Comparison of ENCODE assay signal across 8 cellular contexts in the genomic region with DNA sequence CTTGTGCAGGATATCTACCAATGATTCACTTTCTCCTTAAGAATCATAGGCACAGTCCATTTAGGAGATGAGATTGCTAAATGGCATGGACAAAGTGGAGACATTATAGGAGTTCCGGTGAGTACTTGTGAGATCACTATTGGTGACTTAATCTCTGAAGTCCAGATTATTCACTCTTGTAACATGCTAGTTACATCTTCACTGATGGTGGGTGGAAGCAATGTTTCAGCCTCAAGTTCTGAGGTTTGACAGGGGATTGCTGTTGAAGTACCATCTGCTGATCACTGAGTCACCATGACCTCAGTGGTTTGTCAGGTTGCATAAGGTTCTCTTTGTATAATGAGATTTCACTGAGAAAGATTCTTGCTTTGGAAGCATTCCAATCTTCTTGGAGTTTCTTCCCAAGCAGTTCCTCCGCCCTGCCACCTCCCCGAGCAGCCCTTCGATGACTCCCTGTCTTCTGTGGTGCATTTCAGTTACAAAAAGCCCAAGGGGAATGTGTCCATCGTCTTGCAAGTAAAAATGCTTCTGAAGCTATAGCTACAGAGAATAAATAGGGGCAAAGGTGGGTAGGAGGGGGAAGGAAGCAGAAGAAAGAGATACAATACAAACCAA.
DNase-seq lines count a peak whose midpoint lies in the region; ATAC-seq and TF ChIP-seq lines count a peak whose summit lies in the region.
"Not testable (repeated sequence)": the region's sequence is repeated elsewhere in the genome, so short reads cannot be mapped to it uniquely, and the experiment has no call there.

No MANE protein-coding gene starts in this region.

- not testable (repeated sequence) for H3K9me3 ChIP-seq in right atrium auricular region, upper lobe of right lung

- peak; percentile 87 for ATAC-seq in SK-N-SH treated with all-trans-retinoic acid at 6 μM for 48 hours
- ATAC-seq in activated CD8-positive, alpha-beta T cell treated with anti-CD3 and anti-CD28 coated beads for 36 hours: peak; percentile 91
- peak; percentile 91 to 96 for ATAC-seq in activated naive CD4-positive, alpha-beta T cell treated with anti-CD3 and anti-CD28 coated beads, Interleukin-2, amount 50 U/mL, for 72 hours
- ATAC-seq in foreskin keratinocyte: peak; percentile 94
- ATAC-seq in omental fat pad (ENCODE audit: low FRiP score): peak; percentile 84
- peak; percentile 76 for ATAC-seq in upper lobe of right lung

- H3K4me1 Mint-ChIP-seq in HFFc6 (ENCODE audit: low read depth): peaks cover 12% of the 10 kb centered on the region
- H3K4me1 Mint-ChIP-seq in activated CD8-positive, alpha-beta T cell treated with anti-CD3 and anti-CD28 coated beads for 36 hours (ENCODE audit: low read depth): peaks cover 14% of the 10 kb centered on the region

- not testable (repeated sequence) for H3K27me3 Mint-ChIP-seq in HFFc6 (ENCODE audit: insufficient read depth); activated CD8-positive, alpha-beta T cell treated with anti-CD3 and anti-CD28 coated beads for 36 hours

- not testable (repeated sequence) for H3K27me3 ChIP-seq in foreskin keratinocyte, right atrium auricular region, upper lobe of right lung

- not testable (repeated sequence) for H3K9me3 Mint-ChIP-seq in HFFc6; activated CD8-positive, alpha-beta T cell treated with anti-CD3 and anti-CD28 coated beads for 36 hours; activated naive CD4-positive, alpha-beta T cell treated with anti-CD3 and anti-CD28 coated beads, Interleukin-2, amount 50 U/mL, for 72 hours

- H3K4me3 Mint-ChIP-seq in HFFc6; activated CD8-positive, alpha-beta T cell treated with anti-CD3 and anti-CD28 coated beads for 36 hours: not testable (repeated sequence)

- POLR2A ChIA-PET in activated CD8-positive, alpha-beta T cell treated with anti-CD3 and anti-CD28 coated beads for 36 hours (lab: Charles Lee): not testable (repeated sequence)

- not testable (repeated sequence) for H3K36me3 ChIP-seq in right atrium auricular region, upper lobe of right lung

- H3K27ac Mint-ChIP-seq in HFFc6; activated CD8-positive, alpha-beta T cell treated with anti-CD3 and anti-CD28 coated beads for 36 hours; activated naive CD4-positive, alpha-beta T cell treated with anti-CD3 and anti-CD28 coated beads, Interleukin-2, amount 50 U/mL, for 72 hours: not testable (repeated sequence)

- H3K4me1 ChIP-seq in foreskin keratinocyte, right atrium auricular region, upper lobe of right lung: not testable (repeated sequence)

- DNase-seq in HFFc6 (peak; percentile 91), right atrium auricular region (ENCODE audit: low spot score) (peak; percentile 59)
- not testable (repeated sequence) for DNase-seq in activated CD8-positive, alpha-beta T cell treated with anti-CD3 and anti-CD28 coated beads for 36 hours; activated naive CD4-positive, alpha-beta T cell treated with anti-CD3 and anti-CD28 coated beads, Interleukin-2, amount 50 U/mL, for 72 hours (ENCODE audit: low spot score in 2 of 2); foreskin keratinocyte; omental fat pad (ENCODE audit: low spot score); upper lobe of right lung

- TF ChIP-seq CTCF in HFFc6 (IDR thresholded peaks at IDR 0.05); activated CD8-positive, alpha-beta T cell treated with anti-CD3 and anti-CD28 coated beads for 36 hours (IDR thresholded peaks at IDR 0.05); foreskin keratinocyte (conservative IDR thresholded peaks at IDR 0.05); right atrium auricular region (IDR thresholded peaks at IDR 0.05); omental fat pad (IDR thresholded peaks at IDR 0.05); upper lobe of right lung (IDR thresholded peaks at IDR 0.05): not testable (repeated sequence)

- intact Hi-C loops in activated CD8-positive, alpha-beta T cell treated with anti-CD3 and anti-CD28 coated beads for 36 hours (cut with micrococcal nuclease); upper lobe of right lung (cut with DNase I): not testable (repeated sequence)

- H3K36me3 Mint-ChIP-seq in HFFc6 (ENCODE audit: low read depth); activated CD8-positive, alpha-beta T cell treated with anti-CD3 and anti-CD28 coated beads for 36 hours (ENCODE audit: low read depth); activated naive CD4-positive, alpha-beta T cell treated with anti-CD3 and anti-CD28 coated beads, Interleukin-2, amount 50 U/mL, for 72 hours: not testable (repeated sequence)

- CTCF ChIA-PET in activated CD8-positive, alpha-beta T cell treated with anti-CD3 and anti-CD28 coated beads for 36 hours (lab: Charles Lee): not testable (repeated sequence)

- not testable (repeated sequence) for H3K27ac ChIP-seq in foreskin keratinocyte, right atrium auricular region, upper lobe of right lung

- not testable (repeated sequence) for H3K4me3 ChIP-seq in right atrium auricular region, upper lobe of right lung
